Comparison of ENCODE assay signal across 11 cellular contexts in the genomic region with DNA sequence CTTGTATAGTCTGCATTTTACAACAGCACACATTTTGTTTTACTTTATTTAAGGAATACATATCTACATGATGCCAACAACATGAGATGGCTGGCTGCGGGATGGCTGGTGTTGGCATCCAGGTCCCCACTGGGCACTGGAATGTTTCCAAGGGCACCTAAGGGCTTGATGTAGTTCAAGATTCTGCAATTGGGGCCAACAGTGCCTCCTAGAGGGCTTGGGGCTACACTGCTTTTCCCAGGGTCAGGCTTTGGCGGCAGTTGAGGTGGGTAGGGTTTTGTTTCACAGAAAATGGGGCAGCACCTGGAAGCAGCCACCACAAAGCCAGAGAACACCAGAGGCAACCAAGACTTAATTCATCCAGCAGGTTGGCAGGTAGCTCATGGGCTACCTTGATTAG.
DNase-seq lines count a peak whose midpoint lies in the region; ATAC-seq and TF ChIP-seq lines count a peak whose summit lies in the region.
"Had no signal": no experiment of that assay in that cellular context is flagged by ENCODE, and none has a peak within 500 bp of the region (broad histone marks: within the 10 kb centered on the region; RNA-seq: fewer than 3 reads in every experiment).

No MANE protein-coding gene starts in this region.

- DNase-seq in AG10803 (ENCODE audit: low read depth) (no peak), GM20000 (ENCODE audit: low spot score) (peak; percentile 34), UCSD-AML1 (lab: John Stamatoyannopoulos, UW; ENCODE audit: unreplicated experiment) (peak; percentile 60), iris pigment epithelial cell (ENCODE audit: low read depth) (peak; percentile 22), NCI-H446 treated with DMSO at 0.1 percent for 48 hours (lab: John Stamatoyannopoulos, UW) (no peak), RWPE1 (ENCODE audit: low spot score) (no peak)
- DNase-seq: NCI-H1092 treated with DMSO at 0.1 percent for 48 hours had no signal

- no peak overlapping the region for H3K4me3 ChIP-seq in AG10803 (ENCODE audit: low read length)
- H3K4me3 ChIP-seq: tibial nerve had no signal

- TF ChIP-seq CTCF in AG10803 (conservative IDR thresholded peaks at IDR 0.05; ENCODE audit: low read length) (peak; percentile 19), GM20000 (IDR thresholded peaks at IDR 0.05; ENCODE audit: extremely low read depth, missing control alignments) (peak; percentile 43), RWPE1 (conservative IDR thresholded peaks at IDR 0.05; ENCODE audit: low read depth) (no peak)

- POLR2A ChIA-PET in RWPE1 (lab: Yijun Ruan, JAX; ENCODE audit: low non-redundant PET) = no interaction called here

- H3K27ac ChIP-seq in RWPE1 = no peak overlapping the region
- H3K27ac ChIP-seq: tibial nerve had no signal

- CTCF ChIA-PET in RWPE1 (lab: Yijun Ruan, JAX) = interaction anchor here (0.6 to 0.7 kb wide), 2 partner anchors 15 to 24 kb away, joined by 4 to 6 read pairs; no protein-coding TSS in a partner anchor

- ATAC-seq in HG03520 (IDR thresholded peaks at IDR 0.05; ENCODE audit: unreplicated experiment) (no peak), GM18868 (IDR thresholded peaks at IDR 0.05; ENCODE audit: unreplicated experiment) (no peak)
- ATAC-seq: naive thymus-derived CD4-positive, alpha-beta T cell had no signal

Comparison
In these comparisons a context has a peak if more than half of its experiments do, and no peak if none do; other contexts are left out.
1. DNase-seq: peak in GM20000 (single experiment), UCSD-AML1 (single experiment) and iris pigment epithelial cell (single experiment); none in AG10803 (single experiment), NCI-H446 treated with DMSO at 0.1 percent for 48 hours (single experiment) and RWPE1 (single experiment).